ENCODE assay signal across 8 cellular contexts in genomic region chr2:33475381-33476099, GRCh38. TPM values are rescaled to one million over a fixed set of nuclear protein-coding genes. Genes with fewer than 3 reads are reported as not detected.
DNase-seq lines count a peak whose midpoint lies in the region; ATAC-seq and TF ChIP-seq lines count a peak whose summit lies in the region.

No MANE protein-coding gene starts in this region.

- ATAC-seq in HG03095 (IDR thresholded peaks at IDR 0.05; ENCODE audit: unreplicated experiment) = peak; percentile 45
- peak; percentile 60 for ATAC-seq in activated B cell treated with CpG ODN at 0.5 μM for 24 hours (ENCODE audit: low read depth)

- H3K27ac Mint-ChIP-seq in activated B cell treated with CpG ODN at 0.5 μM for 24 hours (peak overlapping the region; percentile 98), chondrocyte (ENCODE audit: unreplicated experiment) (peak overlapping the region; percentile 98)

- CTCF ChIA-PET in AG04449 (lab: Yijun Ruan, JAX) (interaction anchor here (0.6 to 2.9 kb wide), 36 partner anchors 8 to 700 kb away, joined by 3 to 32 read pairs (median 4); no protein-coding TSS in a partner anchor), activated B cell treated with CpG ODN at 0.5 μM for 24 hours (lab: Charles Lee) (interaction anchor here (0.6 to 3.0 kb wide), 27 partner anchors 8 to 124 kb away, joined by 3 to 63 read pairs (median 5); partner anchors contain the start of gene FAM98A)

- no peaks in the 10 kb centered on the region for H3K27me3 ChIP-seq in kidney epithelial cell (ENCODE audit: control insufficient read depth, insufficient read depth, low read length)

- POLR2A ChIA-PET in AG04449 (lab: Yijun Ruan, JAX) = interaction anchor here (0.9 to 1.5 kb wide), 3 partner anchors 38 to 124 kb away, joined by 4 to 5 read pairs (median 5); partner anchors contain the start of gene FAM98A
- POLR2A ChIA-PET in activated B cell treated with CpG ODN at 0.5 μM for 24 hours (lab: Charles Lee) = interaction anchor here (0.9 to 11.3 kb wide), 14 partner anchors 9 to 1412 kb away, joined by 3 to 421 read pairs (median 12); partner anchors contain the start of genes FAM98A and SPAST

- peaks cover 46% of the 10 kb centered on the region for H3K4me1 Mint-ChIP-seq in activated B cell treated with CpG ODN at 0.5 μM for 24 hours
- peaks cover 27% of the 10 kb centered on the region for H3K4me1 Mint-ChIP-seq in chondrocyte (ENCODE audit: low read depth)

- intact Hi-C loops in activated B cell treated with CpG ODN at 0.5 μM for 24 hours (cut with micrococcal nuclease) = loop anchor here (1.0 to 10.0 kb wide), 10 partner anchors 9 to 1121 kb away; partner anchors contain the start of genes BIRC6, FAM98A and TTC27

- H3K9me3 Mint-ChIP-seq in activated B cell treated with CpG ODN at 0.5 μM for 24 hours (no peaks in the 10 kb centered on the region), chondrocyte (ENCODE audit: low read depth) (no peaks in the 10 kb centered on the region)

- H3K36me3 Mint-ChIP-seq in activated B cell treated with CpG ODN at 0.5 μM for 24 hours (ENCODE audit: low read depth) = peaks cover 37% of the 10 kb centered on the region
- H3K36me3 Mint-ChIP-seq in chondrocyte (ENCODE audit: low read depth) = peaks cover 2% of the 10 kb centered on the region

- H3K4me3 ChIP-seq in AG04449 (ENCODE audit: low read depth, low read length) = peak overlapping the region; percentile 75
- peak overlapping the region; percentile 43 for H3K4me3 ChIP-seq in kidney epithelial cell (ENCODE audit: low read depth, low read length)

- TF ChIP-seq CTCF in AG04449 (IDR thresholded peaks at IDR 0.05; ENCODE audit: insufficient read depth, low read length, missing control alignments) = peak; percentile 91
- peak; percentile 47 for TF ChIP-seq CTCF in activated B cell treated with CpG ODN at 0.5 μM for 24 hours (IDR thresholded peaks at IDR 0.05)
- TF ChIP-seq CTCF in chondrocyte (IDR thresholded peaks at IDR 0.05) = peak; percentile 91
- TF ChIP-seq CTCF in kidney epithelial cell (IDR thresholded peaks at IDR 0.05; ENCODE audit: insufficient read depth, low read length, poor library complexity, severe bottlenecking) = peak; percentile 82

- DNase-seq in AG04449 (ENCODE audit: low read depth, low spot score) (peak; percentile 23), NCI-H2171 (lab: John Stamatoyannopoulos, UW) (peak; percentile 73), activated B cell treated with CpG ODN at 0.5 μM for 24 hours (no peak), chondrocyte (ENCODE audit: low spot score) (no peak), kidney epithelial cell (ENCODE audit: low read depth) (peak; percentile 72)
- DNase-seq in stimulated activated CD4-positive, alpha-beta T cell treated with anti-CD3 and anti-CD28 coated beads, Interleukin-1b, Interleukin-23, amount 100 ng/mL, for 24 hours (ENCODE audit: low read depth in 4 of 4, low spot score in 1 of 4) = peak; percentile 42 to 61 (median 50)

- H3K4me3 Mint-ChIP-seq in activated B cell treated with CpG ODN at 0.5 μM for 24 hours (peak overlapping the region; percentile 97), chondrocyte (ENCODE audit: unreplicated experiment) (peak overlapping the region; percentile 87)

- peak; percentile 5 for TF ChIP-seq POLR2A in GM18526 (IDR thresholded peaks at IDR 0.05; ENCODE audit: extremely low read depth, insufficient read length)

- no peaks in the 10 kb centered on the region for H3K36me3 ChIP-seq in kidney epithelial cell (ENCODE audit: control insufficient read depth, insufficient read depth, low read length)

- no peaks in the 10 kb centered on the region for H3K27me3 Mint-ChIP-seq in activated B cell treated with CpG ODN at 0.5 μM for 24 hours
- H3K27me3 Mint-ChIP-seq in chondrocyte (ENCODE audit: low read depth) = no peaks in the 10 kb centered on the region

RNA-seq across cellular contexts. Expression of gene RASGRP3, which starts 0.9 kb away (rescaled TPM):
- total RNA-seq in activated B cell treated with CpG ODN at 0.5 μM for 24 hours (179 and 205 TPM in 2 replicates), chondrocyte (3.0 to 3.7 TPM (median 3.0 TPM) in 3 replicates), kidney epithelial cell (6.7 and 17.6 TPM in 2 replicates)

Comparison
In these comparisons a context has a peak if more than half of its experiments do, and no peak if none do; other contexts are left out.
1. DNase-seq: peak in AG04449 (single experiment), NCI-H2171 (single experiment), kidney epithelial cell (single experiment) and stimulated activated CD4-positive, alpha-beta T cell treated with anti-CD3 and anti-CD28 coated beads, Interleukin-1b, Interleukin-23, amount 100 ng/mL, for 24 hours (4 of 4); none in activated B cell treated with CpG ODN at 0.5 μM for 24 hours (single experiment) and chondrocyte (single experiment).
2. Peak in every context shown above with its lines, with median percentiles within 50 percentile points of each other: CTCF ChIP-seq.